9 cellular contexts compared by ENCODE assay signal in genomic region chr1:172845371-172845770, GRCh38.
DNase-seq lines count a peak whose midpoint lies in the region; ATAC-seq and TF ChIP-seq lines count a peak whose summit lies in the region.
"Had no signal": no experiment of that assay in that cellular context is flagged by ENCODE, and none has a peak within 500 bp of the region (broad histone marks: within the 10 kb centered on the region; RNA-seq: fewer than 3 reads in every experiment).

No MANE protein-coding gene starts in this region.

- no peak for TF ChIP-seq EP300 in transverse colon (IDR thresholded peaks at IDR 0.05; ENCODE audit: low read depth)

- peaks cover 0 to 9% (median 0%) of the 10 kb centered on the region in 4 donors for H3K4me1 ChIP-seq in transverse colon

- H3K36me3 Mint-ChIP-seq in activated naive CD8-positive, alpha-beta T cell treated with anti-CD3 and anti-CD28 coated beads for 36 hours: no peaks in the 10 kb centered on the region

- no peaks in the 10 kb centered on the region for H3K9me3 ChIP-seq in transverse colon

- peaks cover 7% of the 10 kb centered on the region for H3K27me3 Mint-ChIP-seq in activated naive CD8-positive, alpha-beta T cell treated with anti-CD3 and anti-CD28 coated beads for 36 hours

- H3K36me3 ChIP-seq in transverse colon: no peaks in the 10 kb centered on the region

- in situ Hi-C loops in transverse colon (cut with MboI; ENCODE audit: low pct_ligation_motif_present in 1 of 4, low pct_unique_long_range_greater_than_20kb in 1 of 4, low sequenced_read_pairs in 3 of 4): no loop called here

- intact Hi-C loops in transverse colon (cut with DNase I; ENCODE audit: low total_unique reads): no loop called here

- no peak for TF ChIP-seq CTCF in GM12864 (IDR thresholded peaks at IDR 0.05; ENCODE audit: low read depth, low read length, missing control alignments)
- no peak for TF ChIP-seq CTCF in transverse colon (IDR thresholded peaks at IDR 0.05)

- no peak overlapping the region for H3K27ac ChIP-seq in transverse colon

- DNase-seq in GM12864 (ENCODE audit: low read depth): peak; percentile 12
- DNase-seq in T-helper 1 cell: peak in 3 of 5 donors; percentile 8 to 23 (median 16)
- peak; percentile 83 for DNase-seq in activated naive CD8-positive, alpha-beta T cell treated with anti-CD3 and anti-CD28 coated beads for 36 hours
- peak; percentile 27 to 55 (median 31) for DNase-seq in stimulated activated CD4-positive, alpha-beta T cell treated with anti-CD3 and anti-CD28 coated beads, Interleukin-1b, Interleukin-23, amount 100 ng/mL, for 24 hours (ENCODE audit: low read depth in 4 of 4, low spot score in 1 of 4)
- DNase-seq in amygdala (lab: John Stamatoyannopoulos, UW): no peak
- DNase-seq in transverse colon: no peak
- DNase-seq: SIG-M5 had no signal

- H3K27ac Mint-ChIP-seq in activated naive CD8-positive, alpha-beta T cell treated with anti-CD3 and anti-CD28 coated beads for 36 hours: peak overlapping the region; percentile 18

- no peak for TF ChIP-seq POLR2A in transverse colon (IDR thresholded peaks at IDR 0.05)

- no peak overlapping the region for H3K4me3 Mint-ChIP-seq in activated naive CD8-positive, alpha-beta T cell treated with anti-CD3 and anti-CD28 coated beads for 36 hours

- peaks cover 4% of the 10 kb centered on the region for H3K9me3 Mint-ChIP-seq in activated naive CD8-positive, alpha-beta T cell treated with anti-CD3 and anti-CD28 coated beads for 36 hours

- WGBS in transverse colon (ENCODE audit: low coverage in 1 of 2), 2 donors: 56% methylated on average over 2 of the region's 2 CpGs; no CpG with 5 or more reads in 1 of the 2 donors

- H3K27me3 ChIP-seq in transverse colon: no peaks in the 10 kb centered on the region

- H3K4me3 ChIP-seq in GM12864 (ENCODE audit: low read depth, low read length) (no peak overlapping the region), transverse colon (no peak overlapping the region)

- H3K4me1 Mint-ChIP-seq in activated naive CD8-positive, alpha-beta T cell treated with anti-CD3 and anti-CD28 coated beads for 36 hours: peaks cover 24% of the 10 kb centered on the region

- ATAC-seq in HG02852 (IDR thresholded peaks at IDR 0.05; ENCODE audit: unreplicated experiment) (no peak), HG03280 (IDR thresholded peaks at IDR 0.05; ENCODE audit: unreplicated experiment) (no peak)

Comparison
In these comparisons a context has a peak if more than half of its experiments do, and no peak if none do; other contexts are left out.
1. DNase-seq: peak in GM12864 (single experiment), T-helper 1 cell (3 of 5), activated naive CD8-positive, alpha-beta T cell treated with anti-CD3 and anti-CD28 coated beads for 36 hours (single experiment) and stimulated activated CD4-positive, alpha-beta T cell treated with anti-CD3 and anti-CD28 coated beads, Interleukin-1b, Interleukin-23, amount 100 ng/mL, for 24 hours (4 of 4); none in amygdala (0 of 56) and transverse colon (single experiment).